15 cellular contexts compared by ENCODE assay signal in the genomic region with DNA sequence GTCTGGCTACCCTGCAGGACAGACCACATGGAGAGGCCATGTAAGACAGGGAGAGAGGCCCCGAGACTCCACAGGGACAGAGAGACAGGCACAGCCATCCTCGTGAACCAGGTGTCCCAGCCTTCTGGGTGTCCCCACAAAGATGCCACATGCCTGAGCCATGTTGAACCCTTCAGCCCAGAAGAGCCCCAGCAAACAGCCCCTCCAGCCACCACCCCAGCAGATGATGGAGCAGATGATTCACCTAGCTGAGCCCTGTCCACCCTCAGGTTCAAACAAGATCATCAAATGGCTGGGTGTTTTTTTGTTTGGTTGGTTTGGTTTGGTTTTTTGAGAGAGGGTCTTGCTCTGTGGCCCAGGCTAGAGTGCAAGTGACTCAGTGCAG.
DNase-seq lines count a peak whose midpoint lies in the region; ATAC-seq lines count a peak whose summit lies in the region.
"Had no signal": no experiment of that assay in that cellular context is flagged by ENCODE, and none has a peak within 500 bp of the region (broad histone marks: within the 10 kb centered on the region; RNA-seq: fewer than 3 reads in every experiment).

No MANE protein-coding gene starts in this region.

- no peaks in the 10 kb centered on the region for H3K79me2 ChIP-seq in GM23248 (ENCODE audit: insufficient read depth)

- H3F3A ChIP-seq in GM23248 (ENCODE audit: insufficient read depth): peaks cover 9% of the 10 kb centered on the region

- H3K9me3 ChIP-seq in GM23248 (ENCODE audit: low read depth) (no peaks in the 10 kb centered on the region), adipocyte (ENCODE audit: control insufficient read depth, low read length) (peaks cover 16% of the 10 kb centered on the region), subcutaneous abdominal adipose tissue (ENCODE audit: control insufficient read depth in 5 of 5, low read length in 5 of 5) (peaks cover 0 to 6% (median 0%) of the 10 kb centered on the region in 5 donors)

- H3K4me2 ChIP-seq in GM23248 (ENCODE audit: unreplicated experiment): no peak overlapping the region

- H4K20me1 ChIP-seq in GM23248 (ENCODE audit: insufficient read depth): no peaks in the 10 kb centered on the region

- no peak overlapping the region for H2AFZ ChIP-seq in GM23248

- H3K4me1 Mint-ChIP-seq in activated T-cell treated with anti-CD3 and anti-CD28 coated beads, Interleukin-2, amount 50 U/mL, for 24 hours (ENCODE audit: low read depth): peaks cover 5% of the 10 kb centered on the region

- H3K4me1 ChIP-seq in GM23248 (ENCODE audit: insufficient read depth): peaks cover 5% of the 10 kb centered on the region; the same call in 1 of the 2 replicates
- peaks cover 26% of the 10 kb centered on the region for H3K4me1 ChIP-seq in adipocyte (ENCODE audit: control insufficient read depth, insufficient read depth, low read length)
- peaks cover 9 to 36% (median 24%) of the 10 kb centered on the region in 5 donors for H3K4me1 ChIP-seq in subcutaneous abdominal adipose tissue (ENCODE audit: control insufficient read depth in 5 of 5, insufficient read depth in 5 of 5, low read length in 5 of 5)
- H3K4me1 ChIP-seq: Caco-2 had no signal

- H3K9me3 Mint-ChIP-seq in activated T-cell treated with anti-CD3 and anti-CD28 coated beads, Interleukin-2, amount 50 U/mL, for 24 hours: peaks cover 17% of the 10 kb centered on the region

- H3K27me3 Mint-ChIP-seq in activated T-cell treated with anti-CD3 and anti-CD28 coated beads, Interleukin-2, amount 50 U/mL, for 24 hours: no peaks in the 10 kb centered on the region

- in situ Hi-C loops in GM23248 (cut with MboI): no loop called here

- WGBS in GM23248 (ENCODE audit: low coverage in 1 of 2, low lambda C conversion rate in 2 of 2, missing lambda C conversion rate in 2 of 2), 2 experiments: 91 to 96% methylated on average over 2 of the region's 2 CpGs

- H3K36me3 ChIP-seq in GM23248 (ENCODE audit: low read depth): no peaks in the 10 kb centered on the region
- no peaks in the 10 kb centered on the region for H3K36me3 ChIP-seq in adipocyte (ENCODE audit: control insufficient read depth, insufficient read depth, low read length, severe bottlenecking)
- no peaks in the 10 kb centered on the region for H3K36me3 ChIP-seq in subcutaneous abdominal adipose tissue (ENCODE audit: control insufficient read depth in 5 of 5, insufficient read depth in 5 of 5, low read length in 5 of 5)
- H3K36me3 ChIP-seq: cardiac muscle cell had no signal

- H3K4me3 ChIP-seq in GM23248 (no peak overlapping the region), adipocyte (ENCODE audit: low read length) (no peak overlapping the region), subcutaneous abdominal adipose tissue (ENCODE audit: low read depth in 1 of 5, low read length in 5 of 5) (no peak overlapping the region)
- H3K4me3 ChIP-seq: cardiac muscle cell had no signal

- H3K27ac ChIP-seq in GM23248: peak overlapping the region; percentile 69
- H3K27ac ChIP-seq in subcutaneous abdominal adipose tissue (ENCODE audit: low read depth, low read length): peak overlapping the region; percentile 76
- H3K27ac ChIP-seq: cardiac muscle cell had no signal

- DNase-seq in GM23248: no peak
- no peak for DNase-seq in adipocyte (ENCODE audit: low read depth)
- peak; percentile 37 for DNase-seq in mesenteric fat pad (ENCODE audit: low spot score)
- DNase-seq in activated T-cell treated with anti-CD3 and anti-CD28 coated beads, Interleukin-2, amount 50 U/mL, for 24 hours: no peak
- DNase-seq: activated CD4-positive, alpha-beta T cell treated with anti-CD3 and anti-CD28 coated beads, Interleukin-2, amount 50 U/mL, for 4 hours; activated T-cell treated with anti-CD3 and anti-CD28 coated beads, Interleukin-2, amount 50 U/mL, for 1 hour; AML-193; effector CD4-positive, alpha-beta T cell; NCI-H1417; T-cell had no signal

- ATAC-seq in GM19328 (IDR thresholded peaks at IDR 0.05; ENCODE audit: unreplicated experiment): no peak
- ATAC-seq in HG02973 (IDR thresholded peaks at IDR 0.05; ENCODE audit: unreplicated experiment): no peak
- ATAC-seq: T-cell had no signal

- H3K9ac ChIP-seq in GM23248: peak overlapping the region; percentile 66
- H3K9ac ChIP-seq in adipocyte (ENCODE audit: low read length): peak overlapping the region; percentile 49
- H3K9ac ChIP-seq in subcutaneous abdominal adipose tissue (ENCODE audit: low read length in 5 of 5): no peak overlapping the region

- no peak overlapping the region for H3K27ac Mint-ChIP-seq in activated T-cell treated with anti-CD3 and anti-CD28 coated beads, Interleukin-2, amount 50 U/mL, for 24 hours
- H3K27ac Mint-ChIP-seq: T-cell had no signal

- H3K27me3 ChIP-seq in GM23248 (replicated peaks; ENCODE audit: insufficient read depth) (no peaks in the 10 kb centered on the region), adipocyte (replicated peaks; ENCODE audit: control insufficient read depth, insufficient read depth, low read length) (no peaks in the 10 kb centered on the region), subcutaneous abdominal adipose tissue (ENCODE audit: control insufficient read depth in 5 of 5, insufficient read depth in 4 of 5, low read length in 5 of 5) (no peaks in the 10 kb centered on the region)
- H3K27me3 ChIP-seq: cardiac muscle cell had no signal

- no peak overlapping the region for H3K4me3 Mint-ChIP-seq in activated T-cell treated with anti-CD3 and anti-CD28 coated beads, Interleukin-2, amount 50 U/mL, for 24 hours
- H3K4me3 Mint-ChIP-seq: T-cell had no signal

- H3K9me2 ChIP-seq in GM23248 (ENCODE audit: insufficient read depth): no peaks in the 10 kb centered on the region

- H3K36me3 Mint-ChIP-seq in activated T-cell treated with anti-CD3 and anti-CD28 coated beads, Interleukin-2, amount 50 U/mL, for 24 hours (ENCODE audit: low read depth): peaks cover 20% of the 10 kb centered on the region

Comparison
In these comparisons a context has a peak if more than half of its experiments do, and no peak if none do; other contexts are left out.
1. H3K9ac ChIP-seq: peak in GM23248 (single experiment) and adipocyte (single experiment); none in subcutaneous abdominal adipose tissue (0 of 5).